2 cellular contexts compared by ENCODE assay signal in the genomic region with DNA sequence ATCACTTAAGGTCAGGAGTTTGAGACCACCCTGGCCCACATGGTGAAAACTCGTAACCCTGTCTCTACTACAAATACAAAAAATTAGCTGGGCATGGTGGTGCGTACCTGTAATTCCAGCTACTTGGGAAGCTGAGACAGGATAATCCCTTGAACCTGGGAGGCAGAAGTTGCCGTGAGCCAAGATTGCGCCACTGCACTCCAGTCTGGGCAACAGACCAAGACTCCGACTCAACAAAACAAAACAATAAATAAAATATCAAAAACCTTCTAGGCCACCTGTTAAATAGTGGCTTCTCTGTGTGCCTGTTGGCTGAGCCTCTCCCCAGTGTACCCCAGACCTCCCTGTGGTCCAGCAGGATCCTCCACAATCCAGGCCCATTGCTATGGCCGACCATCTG.
TF ChIP-seq lines count a peak whose summit lies in the region.

No MANE protein-coding gene starts in this region.

TF ChIP-seq in A549, 52 proteins besides CTCF, POLR2A, EP300 and RAD21:
- TF ChIP-seq CHD2 (IDR thresholded peaks at IDR 0.05; ENCODE audit: low read length, partially characterized antibody), result no peak
- TF ChIP-seq CEBPB (IDR thresholded peaks at IDR 0.05), result peak; percentile 30 to 73; a peak in 2 of 4 replicates
TF ChIP-seq in A549: peak in this region for 1.

TF ChIP-seq in IMR-90, 13 proteins besides CTCF, POLR2A, EP300 and RAD21:
- TF ChIP-seq FOS (IDR thresholded peaks at IDR 0.05; ENCODE audit: low read depth, low read length) (no peak), CEBPB (IDR thresholded peaks at IDR 0.05; ENCODE audit: low read depth, low read length) (peak; percentile 53)
